In genomic region chr11:396948-397548, GRCh38 we compare ENCODE assay signal across 8 cellular contexts. TPM values are rescaled to one million over a fixed set of nuclear protein-coding genes. Genes with fewer than 3 reads are reported as not detected.
DNase-seq lines count a peak whose midpoint lies in the region; ATAC-seq and TF ChIP-seq lines count a peak whose summit lies in the region.

No MANE protein-coding gene starts in this region.

- H3K36me3 ChIP-seq in HUES64 (ENCODE audit: insufficient read depth, low read length): no peaks in the 10 kb centered on the region

- 71% methylated on average over 43 of the region's 43 CpGs for WGBS in HUES64

- no peaks in the 10 kb centered on the region for H3K9me3 Mint-ChIP-seq in activated CD8-positive, alpha-beta T cell treated with anti-CD3 and anti-CD28 coated beads, Interleukin-2, amount 10 ng/mL, durations not matched to agents 7 days and 5 days (ENCODE audit: insufficient read depth)
- no peaks in the 10 kb centered on the region for H3K9me3 Mint-ChIP-seq in stimulated activated naive B cell treated with anti-CD40 and anti-IgM and Interleukin-4, amounts not matched to agents 10 μg/mL and 1 μg/mL and 100 μg/mL, for 72 hours
- H3K9me3 Mint-ChIP-seq in mesothelial cell of epicardium: no peaks in the 10 kb centered on the region

- DNase-seq in Right ventricle myocardium inferior (ENCODE audit: missing footprints) (peak; percentile 74), cardiac septum (ENCODE audit: low spot score) (no peak), Right ventricle myocardium superior (peak; percentile 80), mesothelial cell of epicardium (ENCODE audit: low spot score in 2 of 2, unreplicated experiment in 2 of 2) (no peak)
- peak; percentile 63 for DNase-seq in activated CD8-positive, alpha-beta T cell treated with anti-CD3 and anti-CD28 coated beads, Interleukin-2, amount 10 ng/mL, durations not matched to agents 7 days and 5 days
- peak; percentile 64 for DNase-seq in stimulated activated naive B cell treated with anti-CD40 and anti-IgM and Interleukin-4, amounts not matched to agents 10 μg/mL and 1 μg/mL and 100 μg/mL, for 72 hours

- H3K9me3 ChIP-seq in HUES64 (ENCODE audit: insufficient read depth, low read depth, low read length): no peaks in the 10 kb centered on the region

- peak overlapping the region; percentile 16; the same call in 1 of the 2 replicates for H3K4me3 ChIP-seq in HUES64 (ENCODE audit: low read length)

- H3K27ac Mint-ChIP-seq in activated CD8-positive, alpha-beta T cell treated with anti-CD3 and anti-CD28 coated beads, Interleukin-2, amount 10 ng/mL, durations not matched to agents 7 days and 5 days: no peak overlapping the region
- no peak overlapping the region for H3K27ac Mint-ChIP-seq in stimulated activated naive B cell treated with anti-CD40 and anti-IgM and Interleukin-4, amounts not matched to agents 10 μg/mL and 1 μg/mL and 100 μg/mL, for 72 hours
- no peak overlapping the region for H3K27ac Mint-ChIP-seq in mesothelial cell of epicardium

- peaks cover 6% of the 10 kb centered on the region for H3K27me3 Mint-ChIP-seq in activated CD8-positive, alpha-beta T cell treated with anti-CD3 and anti-CD28 coated beads, Interleukin-2, amount 10 ng/mL, durations not matched to agents 7 days and 5 days (ENCODE audit: low read depth)
- peaks cover 10 to 11% of the 10 kb centered on the region in 2 donors for H3K27me3 Mint-ChIP-seq in stimulated activated naive B cell treated with anti-CD40 and anti-IgM and Interleukin-4, amounts not matched to agents 10 μg/mL and 1 μg/mL and 100 μg/mL, for 72 hours
- no peaks in the 10 kb centered on the region for H3K27me3 Mint-ChIP-seq in mesothelial cell of epicardium (ENCODE audit: low read depth)

- H3K4me3 Mint-ChIP-seq in activated CD8-positive, alpha-beta T cell treated with anti-CD3 and anti-CD28 coated beads, Interleukin-2, amount 10 ng/mL, durations not matched to agents 7 days and 5 days: no peak overlapping the region
- peak overlapping the region; percentile 67 to 72 for H3K4me3 Mint-ChIP-seq in stimulated activated naive B cell treated with anti-CD40 and anti-IgM and Interleukin-4, amounts not matched to agents 10 μg/mL and 1 μg/mL and 100 μg/mL, for 72 hours
- no peak overlapping the region for H3K4me3 Mint-ChIP-seq in mesothelial cell of epicardium

- ATAC-seq in Right ventricle myocardium inferior (peak; percentile 73), Right ventricle myocardium superior (ENCODE audit: poor library complexity) (peak; percentile 81), GM21367 (IDR thresholded peaks at IDR 0.05; ENCODE audit: unreplicated experiment) (no peak)
- peak; percentile 76 for ATAC-seq in activated CD8-positive, alpha-beta T cell treated with anti-CD3 and anti-CD28 coated beads, Interleukin-2, amount 10 ng/mL, durations not matched to agents 7 days and 5 days
- peak; percentile 89 to 95 for ATAC-seq in stimulated activated naive B cell treated with anti-CD40 and anti-IgM and Interleukin-4, amounts not matched to agents 10 μg/mL and 1 μg/mL and 100 μg/mL, for 72 hours (replicated peaks)

- H3K27me3 ChIP-seq in HUES64 (ENCODE audit: insufficient read depth, low read length): no peaks in the 10 kb centered on the region

- POLR2A ChIA-PET in activated CD8-positive, alpha-beta T cell treated with anti-CD3 and anti-CD28 coated beads, Interleukin-2, amount 10 ng/mL, durations not matched to agents 7 days and 5 days (lab: Charles Lee): interaction anchor here (0.8 to 1.3 kb wide), 2 partner anchors 9 to 80 kb away, joined by 4 to 8 read pairs; no protein-coding TSS in a partner anchor

- CTCF ChIA-PET in activated CD8-positive, alpha-beta T cell treated with anti-CD3 and anti-CD28 coated beads, Interleukin-2, amount 10 ng/mL, durations not matched to agents 7 days and 5 days (lab: Charles Lee): interaction anchor here (1.0 to 1.6 kb wide), 6 partner anchors 20 to 119 kb away, joined by 3 to 8 read pairs (median 4); no protein-coding TSS in a partner anchor

- H3K4me1 ChIP-seq in HUES64 (ENCODE audit: insufficient read depth, low read length): 0 out of 2 replicates have a peak, but pooled peaks cover 9% of the 10 kb centered on the region

- no peak for TF ChIP-seq CTCF in mesothelial cell of epicardium (IDR thresholded peaks at IDR 0.05; ENCODE audit: unreplicated experiment)

- no peak overlapping the region for H3K27ac ChIP-seq in HUES64 (ENCODE audit: low read depth, low read length)

- peaks cover 3% of the 10 kb centered on the region for H3K36me3 Mint-ChIP-seq in activated CD8-positive, alpha-beta T cell treated with anti-CD3 and anti-CD28 coated beads, Interleukin-2, amount 10 ng/mL, durations not matched to agents 7 days and 5 days (ENCODE audit: low read depth)
- no peaks in the 10 kb centered on the region for H3K36me3 Mint-ChIP-seq in stimulated activated naive B cell treated with anti-CD40 and anti-IgM and Interleukin-4, amounts not matched to agents 10 μg/mL and 1 μg/mL and 100 μg/mL, for 72 hours
- H3K36me3 Mint-ChIP-seq in mesothelial cell of epicardium: peaks cover 11% of the 10 kb centered on the region

- no peak overlapping the region; the same call in 1 of the 2 replicates for H3K9ac ChIP-seq in HUES64 (ENCODE audit: low read depth, low read length)

- H3K4me1 Mint-ChIP-seq in activated CD8-positive, alpha-beta T cell treated with anti-CD3 and anti-CD28 coated beads, Interleukin-2, amount 10 ng/mL, durations not matched to agents 7 days and 5 days (ENCODE audit: low read depth): peaks cover 8% of the 10 kb centered on the region
- peaks cover 5 to 14% of the 10 kb centered on the region in 2 donors for H3K4me1 Mint-ChIP-seq in stimulated activated naive B cell treated with anti-CD40 and anti-IgM and Interleukin-4, amounts not matched to agents 10 μg/mL and 1 μg/mL and 100 μg/mL, for 72 hours
- peaks cover 14% of the 10 kb centered on the region for H3K4me1 Mint-ChIP-seq in mesothelial cell of epicardium

- intact Hi-C loops in Right ventricle myocardium inferior (cut with DNase I): no loop called here
- intact Hi-C loops in cardiac septum (cut with DNase I): no loop called here
- intact Hi-C loops in Right ventricle myocardium superior (cut with DNase I): no loop called here

RNA-seq across cellular contexts. Expression of gene PKP3, which starts 3.0 kb away (rescaled TPM):
- total RNA-seq in Right ventricle myocardium inferior (0.32 TPM), cardiac septum (0.83 TPM), Right ventricle myocardium superior (0.86 TPM), mesothelial cell of epicardium (57.5 to 65.7 TPM (median 58.8 TPM) in 3 replicates)
- 1.4 TPM for polyA plus RNA-seq in HUES64 (2013, experiment 1 of 2)
- polyA plus RNA-seq in HUES64 (2013, experiment 2 of 2): 1.6 TPM
- under 1 TPM in 1 of 2 experiments, not detected in 1; 0.13 TPM for total RNA-seq in activated CD8-positive, alpha-beta T cell treated with anti-CD3 and anti-CD28 coated beads, Interleukin-2, amount 10 ng/mL, durations not matched to agents 7 days and 5 days

RNA-seq across cellular contexts. Expression of gene SIGIRR, which starts 17.8 kb away (rescaled TPM):
- total RNA-seq in Right ventricle myocardium inferior (50.0 TPM), cardiac septum (33.3 TPM), Right ventricle myocardium superior (38.6 TPM), mesothelial cell of epicardium (35.5 to 42.5 TPM (median 39.2 TPM) in 3 replicates)
- polyA plus RNA-seq in HUES64 (2013, experiment 1 of 2): 18.0 TPM
- 18.8 TPM for polyA plus RNA-seq in HUES64 (2013, experiment 2 of 2)
- total RNA-seq in activated CD8-positive, alpha-beta T cell treated with anti-CD3 and anti-CD28 coated beads, Interleukin-2, amount 10 ng/mL, durations not matched to agents 7 days and 5 days: 100 to 1,000 TPM; 160 to 168 TPM

RNA-seq across cellular contexts. Expression of gene B4GALNT4, which starts 27.7 kb away (rescaled TPM):
- total RNA-seq in Right ventricle myocardium inferior: 0.54 TPM
- 0.24 TPM for total RNA-seq in cardiac septum
- polyA plus RNA-seq in HUES64 (2013, experiment 1 of 2): 51.8 TPM
- 48.1 TPM for polyA plus RNA-seq in HUES64 (2013, experiment 2 of 2)
- total RNA-seq in activated CD8-positive, alpha-beta T cell treated with anti-CD3 and anti-CD28 coated beads, Interleukin-2, amount 10 ng/mL, durations not matched to agents 7 days and 5 days: under 1 TPM; 0.26 to 0.52 TPM
- 0.94 TPM for total RNA-seq in Right ventricle myocardium superior
- total RNA-seq in mesothelial cell of epicardium: 294 to 314 TPM (median 300 TPM) in 3 replicates

RNA-seq across cellular contexts. Expression of gene ANO9, which starts 44.8 kb away (rescaled TPM):
- total RNA-seq in Right ventricle myocardium inferior (0.41 TPM), cardiac septum (0.38 TPM), Right ventricle myocardium superior (0.08 TPM), mesothelial cell of epicardium (29.7 to 32.3 TPM (median 30.6 TPM) in 3 replicates)
- polyA plus RNA-seq in HUES64 (2013, experiment 1 of 2): 2.9 TPM
- 3.7 TPM for polyA plus RNA-seq in HUES64 (2013, experiment 2 of 2)
- 10 to 100 TPM; 72.6 to 78.9 TPM for total RNA-seq in activated CD8-positive, alpha-beta T cell treated with anti-CD3 and anti-CD28 coated beads, Interleukin-2, amount 10 ng/mL, durations not matched to agents 7 days and 5 days

RNA-seq across cellular contexts. Expression of gene PTDSS2, which starts 53.0 kb away (rescaled TPM):
- total RNA-seq in Right ventricle myocardium inferior (27.8 TPM), cardiac septum (24.9 TPM), Right ventricle myocardium superior (25.5 TPM), mesothelial cell of epicardium (39.0 to 49.7 TPM (median 42.1 TPM) in 3 replicates)
- 25.7 TPM for polyA plus RNA-seq in HUES64 (2013, experiment 1 of 2)
- 24.5 TPM for polyA plus RNA-seq in HUES64 (2013, experiment 2 of 2)
- 10 to 100 TPM; 24.6 to 26.1 TPM for total RNA-seq in activated CD8-positive, alpha-beta T cell treated with anti-CD3 and anti-CD28 coated beads, Interleukin-2, amount 10 ng/mL, durations not matched to agents 7 days and 5 days

Comparison
In these comparisons a context has a peak if more than half of its experiments do, and no peak if none do; other contexts are left out.
1. DNase-seq: peak in Right ventricle myocardium inferior (single experiment), activated CD8-positive, alpha-beta T cell treated with anti-CD3 and anti-CD28 coated beads, Interleukin-2, amount 10 ng/mL, durations not matched to agents 7 days and 5 days (single experiment), Right ventricle myocardium superior (single experiment) and stimulated activated naive B cell treated with anti-CD40 and anti-IgM and Interleukin-4, amounts not matched to agents 10 μg/mL and 1 μg/mL and 100 μg/mL, for 72 hours (single experiment); none in cardiac septum (single experiment) and mesothelial cell of epicardium (0 of 2).
2. H3K4me3 Mint-ChIP-seq: peak in stimulated activated naive B cell treated with anti-CD40 and anti-IgM and Interleukin-4, amounts not matched to agents 10 μg/mL and 1 μg/mL and 100 μg/mL, for 72 hours (2 of 2); none in activated CD8-positive, alpha-beta T cell treated with anti-CD3 and anti-CD28 coated beads, Interleukin-2, amount 10 ng/mL, durations not matched to agents 7 days and 5 days (single experiment) and mesothelial cell of epicardium (single experiment).
3. RNA of gene PKP3, which starts 3.0 kb away (total RNA-seq): 57.5 to 65.7 TPM in mesothelial cell of epicardium; 0.86 TPM in Right ventricle myocardium superior (single experiment), 0.83 TPM in cardiac septum (single experiment), 0.32 TPM in Right ventricle myocardium inferior (single experiment) and 0.13 TPM in activated CD8-positive, alpha-beta T cell treated with anti-CD3 and anti-CD28 coated beads, Interleukin-2, amount 10 ng/mL, durations not matched to agents 7 days and 5 days; every median in the first group is over 10 times any median in the second.
4. RNA of gene B4GALNT4, which starts 27.7 kb away (total RNA-seq): 294 to 314 TPM in mesothelial cell of epicardium; 0.94 TPM in Right ventricle myocardium superior (single experiment), 0.54 TPM in Right ventricle myocardium inferior (single experiment), 0.26 to 0.52 TPM in activated CD8-positive, alpha-beta T cell treated with anti-CD3 and anti-CD28 coated beads, Interleukin-2, amount 10 ng/mL, durations not matched to agents 7 days and 5 days and 0.24 TPM in cardiac septum (single experiment); every median in the first group is over 100 times any median in the second.